In the genomic region with DNA sequence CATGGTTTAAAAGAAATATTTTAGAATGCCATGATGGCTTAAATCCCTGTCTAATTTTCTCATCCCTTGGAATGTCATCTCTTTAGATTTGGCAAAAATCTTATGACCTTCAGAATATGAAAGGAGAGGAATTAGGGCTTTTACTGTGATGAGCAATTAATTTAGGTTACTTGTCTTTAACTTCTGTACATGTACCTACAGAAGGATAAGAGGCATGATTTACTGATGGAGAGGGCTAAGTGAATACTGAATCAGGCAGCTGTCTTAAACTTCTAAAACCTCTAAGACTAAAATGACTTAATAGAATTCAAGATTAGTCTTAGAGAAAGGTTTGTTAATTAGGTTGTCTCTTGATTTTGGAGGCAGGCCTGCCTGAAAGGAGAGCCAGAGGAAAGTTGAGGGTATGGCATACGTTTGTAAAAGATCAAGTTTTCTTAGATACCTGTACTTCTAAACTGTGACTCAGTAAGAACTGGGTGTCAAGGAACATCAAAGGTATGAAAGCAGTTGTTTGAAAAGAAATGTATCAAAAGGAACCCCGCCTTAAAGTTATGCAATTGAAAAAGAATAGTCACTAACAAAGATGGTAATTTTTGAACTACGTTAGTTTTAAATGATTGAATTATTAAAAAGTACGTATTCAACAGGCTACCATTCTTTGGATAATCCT, we compare ENCODE assay signal across 25 cellular contexts. TPM values are rescaled to one million over a fixed set of nuclear protein-coding genes. Genes with fewer than 3 reads are reported as not detected.
A peak's percentile ranks its signal among the peaks of the same experiment; 100 is the strongest.
DNase-seq lines count a peak whose midpoint lies in the region; ATAC-seq and TF ChIP-seq lines count a peak whose summit lies in the region.
"Had no signal": no experiment of that assay in that cellular context is flagged by ENCODE, and none has a peak within 500 bp of the region (broad histone marks: within the 10 kb centered on the region; RNA-seq: fewer than 3 reads in every experiment).

No MANE protein-coding gene starts in this region.

- POLR2A ChIA-PET in activated CD4-positive, alpha-beta T cell treated with anti-CD3 and anti-CD28 coated beads for 36 hours (lab: Charles Lee): interaction anchor here (0.6 kb wide), 1 partner anchor 1579 kb away, joined by 6 read pairs; no protein-coding TSS in a partner anchor
- POLR2A ChIA-PET in CD4-positive, alpha-beta T cell (lab: Charles Lee): interaction anchor here (0.6 kb wide), 1 partner anchor 532 kb away, joined by 5 read pairs; no protein-coding TSS in a partner anchor
- POLR2A ChIA-PET in naive thymus-derived CD4-positive, alpha-beta T cell (lab: Charles Lee): no interaction called here

- H3K4me1 Mint-ChIP-seq in activated CD4-positive, alpha-beta T cell treated with anti-CD3 and anti-CD28 coated beads for 36 hours: peaks cover 45% of the 10 kb centered on the region
- H3K4me1 Mint-ChIP-seq in CD4-positive, alpha-beta T cell (ENCODE audit: low read depth): peaks cover 53% of the 10 kb centered on the region
- peaks cover 26% of the 10 kb centered on the region for H3K4me1 Mint-ChIP-seq in activated T-helper 17 cell treated with anti-CD3 and anti-CD28 coated beads, Interleukin-2, amount 50 U/mL, for 72 hours
- H3K4me1 Mint-ChIP-seq in naive thymus-derived CD4-positive, alpha-beta T cell: peaks cover 36 to 68% (median 50%) of the 10 kb centered on the region in 7 donors

- H3K36me3 Mint-ChIP-seq in activated CD4-positive, alpha-beta T cell treated with anti-CD3 and anti-CD28 coated beads for 36 hours (ENCODE audit: low read depth): peaks cover 13% of the 10 kb centered on the region
- peaks cover 28% of the 10 kb centered on the region for H3K36me3 Mint-ChIP-seq in CD4-positive, alpha-beta T cell (ENCODE audit: low read depth)
- H3K36me3 Mint-ChIP-seq in activated T-helper 17 cell treated with anti-CD3 and anti-CD28 coated beads, Interleukin-2, amount 50 U/mL, for 72 hours (ENCODE audit: low read depth): peaks cover 24% of the 10 kb centered on the region
- peaks cover 0 to 24% (median 6%) of the 10 kb centered on the region in 5 donors for H3K36me3 Mint-ChIP-seq in naive thymus-derived CD4-positive, alpha-beta T cell
- H3K36me3 Mint-ChIP-seq: natural killer cell had no signal

- H3K27ac ChIP-seq in CD4-positive, alpha-beta T cell (ENCODE audit: low read depth, low read length): no peak overlapping the region
- H3K27ac ChIP-seq in naive thymus-derived CD4-positive, alpha-beta T cell (ENCODE audit: low read depth, low read length): no peak overlapping the region
- H3K27ac ChIP-seq: ascending aorta, GM23248, upper lobe of right lung, WERI-Rb-1 had no signal

- DNase-seq in activated CD4-positive, alpha-beta T cell treated with anti-CD3 and anti-CD28 coated beads for 36 hours: no peak
- no peak for DNase-seq in activated CD4-positive, alpha-beta T cell treated with anti-CD3 and anti-CD28 coated beads for 1 hour
- no peak for DNase-seq in CD4-positive, alpha-beta T cell
- DNase-seq in naive thymus-derived CD4-positive, alpha-beta T cell: peak in 5 of 9 donors; percentile 22 to 44 (median 34)
- no peak for DNase-seq in SW480 (ENCODE audit: low spot score)
- no peak for DNase-seq in stimulated activated CD4-positive, alpha-beta T cell treated with anti-CD3 and anti-CD28 coated beads, Interleukin-12 subunit alpha, Interleukin-12 subunit beta, amount 100 ng/mL, for 4 hours
- DNase-seq: 8988T; activated CD4-positive, alpha-beta T cell treated with anti-CD3 and anti-CD28 coated beads, Interleukin-2, amount 10 ng/mL, durations not matched to agents 24 days and 14 days; activated naive CD8-positive, alpha-beta T cell treated with anti-CD3 and anti-CD28 coated beads, Interleukin-2, amount 10 ng/mL, durations not matched to agents 7 days and 5 days; C1 segment of cervical spinal cord; central memory CD4-positive, alpha-beta T cell; DMS79 treated with DMSO at 0.1 percent for 48 hours; effector memory CD8-positive, alpha-beta T cell; GF-D8; GM23248; natural killer cell; NCI-H146; NCI-H226; NCI-H526 treated with DMSO at 0.1 percent for 48 hours; SIG-M5; upper lobe of right lung; WERI-Rb-1 had no signal

- CTCF ChIA-PET in activated CD4-positive, alpha-beta T cell treated with anti-CD3 and anti-CD28 coated beads for 36 hours (lab: Charles Lee): interaction anchor here (1.0 kb wide), 1 partner anchor 11 kb away, joined by 3 read pairs; no protein-coding TSS in a partner anchor
- CTCF ChIA-PET in CD4-positive, alpha-beta T cell (lab: Charles Lee): interaction anchor here (1.5 kb wide), 1 partner anchor 12 kb away, joined by 4 read pairs; a partner anchor contains a TSS
- CTCF ChIA-PET in naive thymus-derived CD4-positive, alpha-beta T cell (lab: Charles Lee): interaction anchor here (0.6 kb wide), 1 partner anchor 1219 kb away, joined by 4 read pairs; no protein-coding TSS in a partner anchor

- H3K9me3 ChIP-seq in CD4-positive, alpha-beta T cell (ENCODE audit: control insufficient read depth, low read length): no peaks in the 10 kb centered on the region
- H3K9me3 ChIP-seq in naive thymus-derived CD4-positive, alpha-beta T cell (ENCODE audit: control insufficient read depth in 2 of 3, low read length in 3 of 3): no peaks in the 10 kb centered on the region
- H3K9me3 ChIP-seq: ascending aorta, upper lobe of right lung had no signal

- no peaks in the 10 kb centered on the region for H3K27me3 Mint-ChIP-seq in activated CD4-positive, alpha-beta T cell treated with anti-CD3 and anti-CD28 coated beads for 36 hours
- no peaks in the 10 kb centered on the region for H3K27me3 Mint-ChIP-seq in CD4-positive, alpha-beta T cell
- no peaks in the 10 kb centered on the region for H3K27me3 Mint-ChIP-seq in activated T-helper 17 cell treated with anti-CD3 and anti-CD28 coated beads, Interleukin-2, amount 50 U/mL, for 72 hours
- no peaks in the 10 kb centered on the region for H3K27me3 Mint-ChIP-seq in naive thymus-derived CD4-positive, alpha-beta T cell
- H3K27me3 Mint-ChIP-seq: activated CD4-positive, alpha-beta T cell treated with anti-CD3 and anti-CD28 coated beads, Interleukin-2, amount 10 ng/mL, durations not matched to agents 24 days and 14 days; activated naive CD8-positive, alpha-beta T cell treated with anti-CD3 and anti-CD28 coated beads, Interleukin-2, amount 10 ng/mL, durations not matched to agents 7 days and 5 days; effector memory CD8-positive, alpha-beta T cell had no signal

- H3K27ac Mint-ChIP-seq in activated CD4-positive, alpha-beta T cell treated with anti-CD3 and anti-CD28 coated beads for 36 hours: peak overlapping the region; percentile 12
- H3K27ac Mint-ChIP-seq in CD4-positive, alpha-beta T cell: peak overlapping the region; percentile 66
- peak overlapping the region; percentile 50 for H3K27ac Mint-ChIP-seq in activated T-helper 17 cell treated with anti-CD3 and anti-CD28 coated beads, Interleukin-2, amount 50 U/mL, for 72 hours
- peak overlapping the region in 8 of 9 donors; percentile 18 to 78 (median 64) for H3K27ac Mint-ChIP-seq in naive thymus-derived CD4-positive, alpha-beta T cell
- H3K27ac Mint-ChIP-seq: activated CD4-positive, alpha-beta T cell treated with anti-CD3 and anti-CD28 coated beads, Interleukin-2, amount 10 ng/mL, durations not matched to agents 24 days and 14 days; activated naive CD8-positive, alpha-beta T cell treated with anti-CD3 and anti-CD28 coated beads, Interleukin-2, amount 10 ng/mL, durations not matched to agents 7 days and 5 days; effector memory CD8-positive, alpha-beta T cell; natural killer cell had no signal

- no peaks in the 10 kb centered on the region for H3K9me3 Mint-ChIP-seq in activated CD4-positive, alpha-beta T cell treated with anti-CD3 and anti-CD28 coated beads for 36 hours (ENCODE audit: low read depth)
- no peaks in the 10 kb centered on the region for H3K9me3 Mint-ChIP-seq in CD4-positive, alpha-beta T cell
- H3K9me3 Mint-ChIP-seq in activated T-helper 17 cell treated with anti-CD3 and anti-CD28 coated beads, Interleukin-2, amount 50 U/mL, for 72 hours: no peaks in the 10 kb centered on the region
- no peaks in the 10 kb centered on the region for H3K9me3 Mint-ChIP-seq in naive thymus-derived CD4-positive, alpha-beta T cell
- H3K9me3 Mint-ChIP-seq: activated CD4-positive, alpha-beta T cell treated with anti-CD3 and anti-CD28 coated beads, Interleukin-2, amount 10 ng/mL, durations not matched to agents 24 days and 14 days; activated naive CD8-positive, alpha-beta T cell treated with anti-CD3 and anti-CD28 coated beads, Interleukin-2, amount 10 ng/mL, durations not matched to agents 7 days and 5 days; effector memory CD8-positive, alpha-beta T cell; natural killer cell had no signal

- no peak for ATAC-seq in activated CD4-positive, alpha-beta T cell treated with anti-CD3 and anti-CD28 coated beads for 36 hours
- ATAC-seq in CD4-positive, alpha-beta T cell (ENCODE audit: poor library complexity): peak; percentile 77
- no peak for ATAC-seq in activated T-helper 17 cell treated with anti-CD3 and anti-CD28 coated beads, Interleukin-2, amount 50 U/mL, for 72 hours (replicated peaks)
- ATAC-seq in naive thymus-derived CD4-positive, alpha-beta T cell: peak; percentile 51
- ATAC-seq in HG03095 (IDR thresholded peaks at IDR 0.05; ENCODE audit: unreplicated experiment): no peak
- ATAC-seq: effector memory CD8-positive, alpha-beta T cell; natural killer cell; upper lobe of right lung had no signal

- H3K4me3 ChIP-seq in naive thymus-derived CD4-positive, alpha-beta T cell (ENCODE audit: low read length): no peak overlapping the region
- H3K4me3 ChIP-seq: ascending aorta, GM23248, upper lobe of right lung had no signal

- peaks cover 0 to 10% (median 7%) of the 10 kb centered on the region in 3 experiments for H3K36me3 ChIP-seq in naive thymus-derived CD4-positive, alpha-beta T cell (ENCODE audit: control insufficient read depth in 2 of 3, insufficient read depth in 3 of 3, low read length in 3 of 3)

- no peak for TF ChIP-seq CTCF in CD4-positive, alpha-beta T cell (IDR thresholded peaks at IDR 0.05)

- H3K4me1 ChIP-seq in naive thymus-derived CD4-positive, alpha-beta T cell (ENCODE audit: control insufficient read depth in 2 of 2, insufficient read depth in 2 of 2, low read length in 2 of 2): peaks cover 0 to 4% of the 10 kb centered on the region in 2 donors
- H3K4me1 ChIP-seq: upper lobe of right lung had no signal

- no peak overlapping the region for H3K4me3 Mint-ChIP-seq in activated CD4-positive, alpha-beta T cell treated with anti-CD3 and anti-CD28 coated beads for 36 hours
- peak overlapping the region; percentile 53 for H3K4me3 Mint-ChIP-seq in CD4-positive, alpha-beta T cell
- no peak overlapping the region for H3K4me3 Mint-ChIP-seq in activated T-helper 17 cell treated with anti-CD3 and anti-CD28 coated beads, Interleukin-2, amount 50 U/mL, for 72 hours
- peak overlapping the region in 7 of 10 donors; percentile 14 to 64 (median 38) for H3K4me3 Mint-ChIP-seq in naive thymus-derived CD4-positive, alpha-beta T cell
- H3K4me3 Mint-ChIP-seq: activated CD4-positive, alpha-beta T cell treated with anti-CD3 and anti-CD28 coated beads, Interleukin-2, amount 10 ng/mL, durations not matched to agents 24 days and 14 days; activated naive CD8-positive, alpha-beta T cell treated with anti-CD3 and anti-CD28 coated beads, Interleukin-2, amount 10 ng/mL, durations not matched to agents 7 days and 5 days; effector memory CD8-positive, alpha-beta T cell; natural killer cell had no signal

- intact Hi-C loops in activated CD4-positive, alpha-beta T cell treated with anti-CD3 and anti-CD28 coated beads for 36 hours (cut with DNase I, micrococcal nuclease): no loop called here
- intact Hi-C loops in CD4-positive, alpha-beta T cell (cut with DNase I, micrococcal nuclease): no loop called here
- intact Hi-C loops in naive thymus-derived CD4-positive, alpha-beta T cell (cut with micrococcal nuclease): no loop called here

- H3K27me3 ChIP-seq in CD4-positive, alpha-beta T cell (ENCODE audit: control insufficient read depth, insufficient read depth, low read length): no peaks in the 10 kb centered on the region
- no peaks in the 10 kb centered on the region for H3K27me3 ChIP-seq in naive thymus-derived CD4-positive, alpha-beta T cell (ENCODE audit: control insufficient read depth in 2 of 2, insufficient read depth in 2 of 2, low read length in 2 of 2)
- H3K27me3 ChIP-seq: ascending aorta, upper lobe of right lung had no signal

RNA-seq across cellular contexts. Expression of a gene that starts 12.5 kb away (rescaled TPM):
- total RNA-seq in activated CD4-positive, alpha-beta T cell treated with anti-CD3 and anti-CD28 coated beads for 36 hours: 10 to 100 TPM; 15.7 to 18.5 TPM
- total RNA-seq in CD4-positive, alpha-beta T cell: 10 to 100 TPM; 24.1 to 24.9 TPM
- total RNA-seq in activated T-helper 17 cell treated with anti-CD3 and anti-CD28 coated beads, Interleukin-2, amount 50 U/mL, for 72 hours: 10 to 100 TPM; 12.4 to 18.8 TPM
- total RNA-seq in naive thymus-derived CD4-positive, alpha-beta T cell: 10 to 100 TPM; 16.7 to 25.9 (median 22.0) TPM
- 1 to 10 TPM; 8.8 to 9.8 TPM for polyA plus RNA-seq in naive thymus-derived CD4-positive, alpha-beta T cell

RNA-seq across cellular contexts. Expression of a gene that starts 22.5 kb away (rescaled TPM):
- 1 to 10 TPM in 1 of 2 experiments, under 1 TPM in 1; 0.91 to 1.0 TPM for total RNA-seq in activated CD4-positive, alpha-beta T cell treated with anti-CD3 and anti-CD28 coated beads for 36 hours
- total RNA-seq in CD4-positive, alpha-beta T cell: 1 to 10 TPM in 1 of 2 experiments, under 1 TPM in 1; 0.25 to 1.1 TPM
- total RNA-seq in activated T-helper 17 cell treated with anti-CD3 and anti-CD28 coated beads, Interleukin-2, amount 50 U/mL, for 72 hours: 1 to 10 TPM in 1 of 2 donors, not detected in 1; 1.3 TPM
- total RNA-seq in naive thymus-derived CD4-positive, alpha-beta T cell: 1 to 10 TPM in 1 of 5 experiments, under 1 TPM in 3, not detected in 1; 0.40 to 1.3 (median 0.69) TPM
- polyA plus RNA-seq in naive thymus-derived CD4-positive, alpha-beta T cell: 1 to 10 TPM in 1 of 2 donors, under 1 TPM in 1; 0.61 to 1.0 TPM
- total RNA-seq: ascending aorta, natural killer cell had no signal

Comparison
In these comparisons a context has a peak if more than half of its experiments do, and no peak if none do; other contexts are left out.
1. ATAC-seq: peak in CD4-positive, alpha-beta T cell (single experiment) and naive thymus-derived CD4-positive, alpha-beta T cell (single experiment); none in activated CD4-positive, alpha-beta T cell treated with anti-CD3 and anti-CD28 coated beads for 36 hours (single experiment), activated T-helper 17 cell treated with anti-CD3 and anti-CD28 coated beads, Interleukin-2, amount 50 U/mL, for 72 hours (single experiment) and HG03095 (single experiment).
2. DNase-seq: peak in naive thymus-derived CD4-positive, alpha-beta T cell (5 of 9); none in activated CD4-positive, alpha-beta T cell treated with anti-CD3 and anti-CD28 coated beads for 36 hours (single experiment), activated CD4-positive, alpha-beta T cell treated with anti-CD3 and anti-CD28 coated beads for 1 hour (single experiment), CD4-positive, alpha-beta T cell (0 of 10), SW480 (single experiment) and stimulated activated CD4-positive, alpha-beta T cell treated with anti-CD3 and anti-CD28 coated beads, Interleukin-12 subunit alpha, Interleukin-12 subunit beta, amount 100 ng/mL, for 4 hours (single experiment).
3. H3K27ac Mint-ChIP-seq: peak in every context shown above with its lines; median percentile 66 in CD4-positive, alpha-beta T cell; 64 in naive thymus-derived CD4-positive, alpha-beta T cell; 50 in activated T-helper 17 cell treated with anti-CD3 and anti-CD28 coated beads, Interleukin-2, amount 50 U/mL, for 72 hours; 12 in activated CD4-positive, alpha-beta T cell treated with anti-CD3 and anti-CD28 coated beads for 36 hours.
4. H3K4me3 Mint-ChIP-seq: peak in CD4-positive, alpha-beta T cell (single experiment) and naive thymus-derived CD4-positive, alpha-beta T cell (7 of 10); none in activated CD4-positive, alpha-beta T cell treated with anti-CD3 and anti-CD28 coated beads for 36 hours (single experiment) and activated T-helper 17 cell treated with anti-CD3 and anti-CD28 coated beads, Interleukin-2, amount 50 U/mL, for 72 hours (single experiment).